In the genomic region with DNA sequence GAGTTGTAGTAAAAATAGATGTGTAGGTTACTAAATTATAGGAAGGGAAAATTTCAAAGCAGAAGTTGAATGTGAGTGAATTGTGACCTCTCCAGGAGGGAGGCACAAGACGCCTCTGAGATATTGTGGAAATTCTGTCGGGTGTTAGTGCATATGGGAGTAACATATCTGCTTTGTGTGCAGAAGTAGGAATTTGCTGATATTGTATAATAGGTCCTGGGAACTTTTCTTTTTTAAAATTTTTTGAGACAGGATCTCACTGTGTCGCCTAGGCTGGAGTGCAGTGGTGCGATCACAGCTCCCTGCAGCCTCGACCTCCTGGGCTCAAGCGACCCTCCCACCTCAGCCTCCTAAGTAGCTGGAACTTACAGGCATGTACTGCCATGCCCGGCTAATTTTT, we compare ENCODE assay signal across 20 cellular contexts. TPM values are rescaled to one million over a fixed set of nuclear protein-coding genes. Genes with fewer than 3 reads are reported as not detected.
DNase-seq lines count a peak whose midpoint lies in the region; ATAC-seq, FAIRE-seq and TF ChIP-seq lines count a peak whose summit lies in the region.
"Had no signal": no experiment of that assay in that cellular context is flagged by ENCODE, and none has a peak within 500 bp of the region (broad histone marks: within the 10 kb centered on the region; RNA-seq: fewer than 3 reads in every experiment).

No MANE protein-coding gene starts in this region.

- no peak for TF ChIP-seq CTCF in A549 (IDR thresholded peaks at IDR 0.05)
- TF ChIP-seq CTCF in GM23338 (conservative IDR thresholded peaks at IDR 0.05; ENCODE audit: low read depth in 2 of 2) = no peak
- no peak for TF ChIP-seq CTCF in K562 (IDR thresholded peaks at IDR 0.05 in 2 of 3, conservative IDR thresholded peaks at IDR 0.05 in 1 of 3; ENCODE audit: insufficient read depth in 2 of 3, low read depth in 1 of 3, low read length in 3 of 3)

- H3K4me2 ChIP-seq in A549 (no peak overlapping the region), GM23338 (no peak overlapping the region), K562 (ENCODE audit: insufficient read depth, low read length) (no peak overlapping the region)

- TF ChIP-seq POLR2A in A549 (IDR thresholded peaks at IDR 0.05; ENCODE audit: low read length) (no peak), K562 (conservative IDR thresholded peaks at IDR 0.05) (no peak)

- no peaks in the 10 kb centered on the region for H3K27me3 Mint-ChIP-seq in GM23338 (ENCODE audit: insufficient read depth, low read depth, poor library complexity)

- H4K20me1 ChIP-seq in GM23338 (replicated peaks; ENCODE audit: insufficient read depth) (peaks cover 16% of the 10 kb centered on the region), K562 (replicated peaks; ENCODE audit: control insufficient read depth, insufficient read depth, low read length) (no peaks in the 10 kb centered on the region)

- peaks cover 87% of the 10 kb centered on the region for H3K36me3 Mint-ChIP-seq in GM23338 (ENCODE audit: low read depth)

- H3K9ac ChIP-seq in K562 (ENCODE audit: insufficient read depth in 1 of 2, low read depth in 2 of 2, low read length in 2 of 2) = no peak overlapping the region

- no peaks in the 10 kb centered on the region for H3K27me3 ChIP-seq in GM23338 (ENCODE audit: insufficient read depth)
- no peaks in the 10 kb centered on the region for H3K27me3 ChIP-seq in K562 (ENCODE audit: control insufficient read depth in 2 of 2, insufficient read depth in 2 of 2, low read length in 2 of 2)

- BruUV-seq in K562 (replicated peaks; lab: Mats Ljungman, UMichigan) = no TSS peak

- H3K9me3 ChIP-seq in A549 (no peaks in the 10 kb centered on the region), K562 (replicated peaks; ENCODE audit: control insufficient read depth, insufficient read depth, low read depth, low read length) (no peaks in the 10 kb centered on the region; the same call in 1 of the 2 replicates)
- H3K9me3 ChIP-seq: Caco-2, HAP-1 had no signal

- DNase-seq in A549 (ENCODE audit: low read depth in 1 of 2, low spot score in 1 of 2) = no peak
- DNase-seq in GM23338 (ENCODE audit: low spot score) = no peak
- DNase-seq in K562 (ENCODE audit: extremely low read depth in 1 of 4, low spot score in 3 of 4) = no peak
- no peak for DNase-seq in caudate nucleus (lab: John Stamatoyannopoulos, UW)
- DNase-seq in NK-92 (lab: John Stamatoyannopoulos, UW; ENCODE audit: unreplicated experiment) = no peak
- DNase-seq in activated CD8-positive, alpha-beta memory T cell treated with anti-CD3 and anti-CD28 coated beads, Interleukin-2, amount 50 U/mL, for 48 hours = no peak
- DNase-seq: 8988T; C1 segment of cervical spinal cord; Caco-2; CD8-positive, alpha-beta T cell; DMS153; DMS79; EL; GDM1; GOT3; HFFc6 had no signal

- CTCF ChIA-PET in A549 (lab: Yijun Ruan, JAX) (no interaction called here), K562 (lab: Yijun Ruan, JAX; ENCODE audit: low intra/inter-chr PET ratio) (no interaction called here)

- in situ Hi-C loops in K562 (cut with MboI) = no loop called here

- 94% methylated on average over 7 of the region's 7 CpGs for WGBS in A549 (ENCODE audit: missing lambda C conversion rate)
- 98% methylated on average over 7 of the region's 7 CpGs for WGBS in K562 (ENCODE audit: insufficient coverage, low coverage, missing lambda C conversion rate)

- TF ChIP-seq EP300 in A549 (IDR thresholded peaks at IDR 0.05) = no peak
- TF ChIP-seq EP300 in K562 (IDR thresholded peaks at IDR 0.05; ENCODE audit: low read length) = no peak

- POLR2A ChIA-PET in A549 (lab: Yijun Ruan, JAX) = no interaction called here
- POLR2A ChIA-PET in K562 (lab: Yijun Ruan, JAX) = no interaction called here

- no peaks in the 10 kb centered on the region for H3K9me1 ChIP-seq in K562 (ENCODE audit: control insufficient read depth, insufficient read depth, low read length)

- H3K79me2 ChIP-seq in GM23338 (replicated peaks; ENCODE audit: insufficient read depth) (no peaks in the 10 kb centered on the region), K562 (ENCODE audit: control insufficient read depth, insufficient read depth, low read length) (no peaks in the 10 kb centered on the region)

- H3K27ac ChIP-seq in A549 = no peak overlapping the region
- H3K27ac ChIP-seq in GM23338 (ENCODE audit: low read depth) = peak overlapping the region; percentile 72; the same call in 1 of the 2 replicates
- no peak overlapping the region for H3K27ac ChIP-seq in K562 (ENCODE audit: extremely low read depth, low read depth, low read length)
- H3K27ac ChIP-seq in caudate nucleus (ENCODE audit: low read depth, low read length) = no peak overlapping the region

- no peak overlapping the region for H3K27ac Mint-ChIP-seq in GM23338
- H3K27ac Mint-ChIP-seq: CD8-positive, alpha-beta T cell; HFFc6 had no signal

- H3K36me3 ChIP-seq in GM23338 (ENCODE audit: insufficient read depth) (peaks cover 63% of the 10 kb centered on the region), K562 (ENCODE audit: control insufficient read depth, insufficient read depth, low read length) (peaks cover 89% of the 10 kb centered on the region)

- no peak for ATAC-seq in A549
- ATAC-seq in GM23338 = no peak
- no peak for ATAC-seq in K562
- ATAC-seq: CD8-positive, alpha-beta T cell; GM12878 had no signal

- H2AFZ ChIP-seq in GM23338 = no peak overlapping the region
- no peak overlapping the region for H2AFZ ChIP-seq in K562 (ENCODE audit: low read depth, low read length)

- no peak overlapping the region for H3K4me3 Mint-ChIP-seq in GM23338
- H3K4me3 Mint-ChIP-seq: CD8-positive, alpha-beta T cell; HFFc6 had no signal

- H3K9me3 Mint-ChIP-seq in GM23338 = no peaks in the 10 kb centered on the region
- H3K9me3 Mint-ChIP-seq: CD8-positive, alpha-beta T cell; HFFc6 had no signal

- H3K4me3 ChIP-seq in A549 = no peak overlapping the region
- no peak overlapping the region for H3K4me3 ChIP-seq in GM23338
- no peak overlapping the region for H3K4me3 ChIP-seq in K562
- H3K4me3 ChIP-seq: GM12878, HAP-1 had no signal

- peaks cover under 1% of the 10 kb centered on the region; the same call in 2 of the 3 replicates for H3K4me1 Mint-ChIP-seq in GM23338

- intact Hi-C loops in K562 (cut with micrococcal nuclease) = no loop called here

- no peaks in the 10 kb centered on the region for H3K9me2 ChIP-seq in GM23338 (ENCODE audit: insufficient read depth)

- H3K4me1 ChIP-seq in A549 = no peaks in the 10 kb centered on the region
- H3K4me1 ChIP-seq in GM23338 (ENCODE audit: insufficient read depth) = no peaks in the 10 kb centered on the region
- H3K4me1 ChIP-seq in K562 (replicated peaks in 1 of 2; ENCODE audit: control insufficient read depth in 2 of 2, insufficient read depth in 2 of 2, low read length in 2 of 2) = no peaks in the 10 kb centered on the region
- H3K4me1 ChIP-seq: Caco-2 had no signal

- peaks cover 9% of the 10 kb centered on the region; the same call in 1 of the 2 replicates for H3F3A ChIP-seq in GM23338 (replicated peaks; ENCODE audit: low read depth)

- TF ChIP-seq RAD21 in A549 (conservative IDR thresholded peaks at IDR 0.05 in 1 of 2, IDR thresholded peaks at IDR 0.05 in 1 of 2) (no peak), K562 (CRISPR knock-in tag; conservative IDR thresholded peaks at IDR 0.05 in 1 of 2, IDR thresholded peaks at IDR 0.05 in 1 of 2) (no peak)

- FAIRE-seq in A549 (lab: Jason Lieb, UNC) = no peak
- no peak for FAIRE-seq in K562 (lab: Jason Lieb, UNC)
- FAIRE-seq: GM12878, GM19239, H54 had no signal

TF ChIP-seq in A549, 52 proteins besides CTCF, POLR2A, EP300 and RAD21:
- TF ChIP-seq MAFK (IDR thresholded peaks at IDR 0.05; ENCODE audit: partially characterized antibody) (peak; percentile 30), HOXA7 (CRISPR knock-in tag; IDR thresholded peaks at IDR 0.05) (no peak)

TF ChIP-seq in GM23338, 12 proteins besides CTCF, POLR2A, EP300 and RAD21 (continues in another document):
- no peak for TF ChIP-seq POLR2AphosphoS5 (IDR thresholded peaks at IDR 0.05; ENCODE audit: low read depth)
- TF ChIP-seq NANOG (IDR thresholded peaks at IDR 0.05; ENCODE audit: borderline replicate concordance) = no peak
- TF ChIP-seq ZNF114 (CRISPR knock-in tag; IDR thresholded peaks at IDR 0.05) = no peak

TF ChIP-seq in K562, 482 proteins besides CTCF, POLR2A, EP300 and RAD21:
- peak; percentile 7; the same call in 1 of the 2 replicates for TF ChIP-seq C11orf30 (IDR thresholded peaks at IDR 0.05; ENCODE audit: low read depth)
- no peak for TF ChIP-seq ZNF644 (tag; IDR thresholded peaks at IDR 0.05; ENCODE audit: low read depth)
- no peak for TF ChIP-seq RBM17 (IDR thresholded peaks at IDR 0.05; ENCODE audit: borderline replicate concordance, low read depth, low read length)
- no peak for TF ChIP-seq SIN3A (IDR thresholded peaks at IDR 0.05; ENCODE audit: borderline replicate concordance in 2 of 2, control insufficient read depth in 1 of 2, low read depth in 2 of 2, low read length in 2 of 2)
- TF ChIP-seq ZNF316 (IDR thresholded peaks at IDR 0.05) = peak; percentile 50; the same call in 1 of the 2 replicates
- no peak for TF ChIP-seq ELF2 (CRISPR knock-in tag; IDR thresholded peaks at IDR 0.05)

RNA-seq across cellular contexts. Expression of gene UBXN4, which starts 34.7 kb away (rescaled TPM):
- polyA plus RNA-seq in A549 (2011; rRNA removed) (129 and 134 TPM in 2 replicates), A549 (2017; fragmentation: RNase III; extraction: RNeasy Plus Mini Kit Qiagen cat#74134 plus additional on column Dnase treatment) (58.2 to 72.8 TPM (median 70.8 TPM) in 3 replicates), GM23338 (2016; fragmentation: Nextera tagmentation; extraction: Ambion mirVana) (160 and 226 TPM in 2 replicates), K562 (2011; rRNA removed) (102 and 127 TPM in 2 replicates), K562 (2014; fragmentation: Illumina TruSeq; extraction: Trizol) (55.7 and 65.0 TPM in 2 replicates), K562 (2014; fragmentation: Nextera tagmentation; extraction: Ambion mirVana) (10 to 100 TPM; 30.4 to 48.1 TPM), K562 (2014; rRNA removed) (57.3 and 62.5 TPM in 2 replicates)
- polyA plus RNA-seq in A549 (2012; cell fraction: cytosol; rRNA removed) = 20.8 and 22.1 TPM in 2 replicates
- polyA plus RNA-seq in A549 (2012; cell fraction: nucleus; rRNA removed) = 26.2 and 34.3 TPM in 2 replicates
- polyA minus RNA-seq in A549 (2011; rRNA and poly(A)+ RNA removed) = 23.7 and 36.2 TPM in 2 replicates
- total RNA-seq in GM23338 (2014; rRNA removed; shearing (Covaris generic)) = 57.6 and 62.0 TPM in 2 replicates
- total RNA-seq in K562 (2011; cell fraction: chromatin; rRNA removed; ENCODE audit: low replicate concordance) = 61.1 and 177 TPM in 2 replicates
- total RNA-seq in K562 (2011; cell fraction: nucleolus; rRNA removed) = 35.9 and 45.9 TPM in 2 replicates
- 96.0 and 123 TPM in 2 replicates for total RNA-seq in K562 (2011; cell fraction: nucleoplasm; rRNA removed)
- total RNA-seq in K562 (2014; rRNA removed) (36.2 and 39.2 TPM in 2 replicates), K562 (2014; rRNA removed; fragmentation: Illumina TruSeq; extraction: Trizol) (55.3 and 61.6 TPM in 2 replicates), K562 (2015; rRNA removed; fragmentation: Illumina TruSeq; extraction: Trizol) (49.5 and 55.1 TPM in 2 replicates), K562 (2021) (54.6 and 58.6 TPM in 2 replicates)
- polyA plus RNA-seq in K562 (2011; cell fraction: cytosol; rRNA removed) = 17.1 and 32.1 TPM in 2 replicates
- 68.4 and 103 TPM in 2 replicates for polyA plus RNA-seq in K562 (2011; cell fraction: nucleus; rRNA removed)
- polyA plus RNA-seq in K562 (2012) = 42.2 and 77.4 TPM in 2 replicates
- polyA minus RNA-seq in K562 (2011; rRNA and poly(A)+ RNA removed) = 70.2 and 76.9 TPM in 2 replicates
- 23.2 and 39.4 TPM in 2 replicates for polyA minus RNA-seq in K562 (2011; cell fraction: cytosol; rRNA and poly(A)+ RNA removed)
- 42.1 and 99.7 TPM in 2 replicates for polyA minus RNA-seq in K562 (2011; cell fraction: nucleus; rRNA and poly(A)+ RNA removed)

Comparison
In these comparisons a context has a peak if more than half of its experiments do, and no peak if none do; other contexts are left out.
1. Of the 35 proteins assayed by ChIP-seq in both K562 and A549: peak only in K562: none; only in A549: MAFK; in both: none; in neither: 34.